37 cellular contexts compared by ENCODE assay signal in genomic region chr17:11221196-11221595, GRCh38. TPM values are rescaled to one million over a fixed set of nuclear protein-coding genes. Genes with fewer than 3 reads are reported as not detected.
"Had no signal": no experiment of that assay in that cellular context is flagged by ENCODE, and none has a peak within 500 bp of the region (broad histone marks: within the 10 kb centered on the region; RNA-seq: fewer than 3 reads in every experiment).

No MANE protein-coding gene starts in this region.

- H3K27me3 Mint-ChIP-seq: activated CD4-positive, alpha-beta memory T cell treated with anti-CD3 and anti-CD28 coated beads, Interleukin-2, amount 10 ng/mL, durations not matched to agents 7 days and 5 days; activated CD4-positive, alpha-beta T cell treated with anti-CD3 and anti-CD28 coated beads, Interleukin-2, amount 10 ng/mL, durations not matched to agents 7 days and 5 days; activated CD8-positive, alpha-beta memory T cell treated with anti-CD3 and anti-CD28 coated beads, Interleukin-2, amount 10 ng/mL, durations not matched to agents 7 days and 5 days; activated naive CD4-positive, alpha-beta T cell treated with anti-CD3 and anti-CD28 coated beads, Interleukin-2, amount 10 ng/mL, durations not matched to agents 7 days and 5 days; activated naive CD8-positive, alpha-beta T cell treated with anti-CD3 and anti-CD28 coated beads, Interleukin-2, amount 10 ng/mL, durations not matched to agents 7 days and 5 days; activated naive CD8-positive, alpha-beta T cell treated with anti-CD3 and anti-CD28 coated beads, Interleukin-2, amount 50 U/mL, for 24 hours; activated T-cell treated with anti-CD3 and anti-CD28 coated beads, Interleukin-2, amount 50 U/mL, for 24 hours had no signal

- H3K27ac Mint-ChIP-seq: activated CD4-positive, alpha-beta memory T cell treated with anti-CD3 and anti-CD28 coated beads, Interleukin-2, amount 10 ng/mL, durations not matched to agents 7 days and 5 days; activated CD4-positive, alpha-beta T cell treated with anti-CD3 and anti-CD28 coated beads for 36 hours; activated CD4-positive, alpha-beta T cell treated with anti-CD3 and anti-CD28 coated beads, Interleukin-2, amount 10 ng/mL, durations not matched to agents 7 days and 5 days; activated CD8-positive, alpha-beta memory T cell treated with anti-CD3 and anti-CD28 coated beads, Interleukin-2, amount 10 ng/mL, durations not matched to agents 7 days and 5 days; activated CD8-positive, alpha-beta T cell treated with anti-CD3 and anti-CD28 coated beads, Interleukin-2, amount 10 ng/mL, durations not matched to agents 7 days and 5 days; activated naive CD4-positive, alpha-beta T cell treated with anti-CD3 and anti-CD28 coated beads, Interleukin-2, amount 10 ng/mL, durations not matched to agents 7 days and 5 days; activated naive CD4-positive, alpha-beta T cell treated with anti-CD3 and anti-CD28 coated beads, Interleukin-2, amount 50 U/mL, for 24 hours; activated naive CD8-positive, alpha-beta T cell; activated naive CD8-positive, alpha-beta T cell treated with anti-CD3 and anti-CD28 coated beads, Interleukin-2, amount 10 ng/mL, durations not matched to agents 7 days and 5 days; activated naive CD8-positive, alpha-beta T cell treated with anti-CD3 and anti-CD28 coated beads, Interleukin-2, amount 50 U/mL, for 24 hours; activated T-cell treated with anti-CD3 and anti-CD28 coated beads, Interleukin-2, amount 50 U/mL, for 24 hours; activated T-helper 2 cell treated with anti-CD3 and anti-CD28 coated beads, Interferon-gamma antibody, Interleukin-2, Interleukin-4, amounts not matched to agents 10 μg/mL and 5 μg/mL and 100 μg/mL, durations not matched to agents 14 hours and 24 hours and 36 hours; T-helper 1 cell treated with Interleukin-12 subunit alpha and Interleukin-12 subunit beta and Interleukin-4 antibody, amounts not matched to agents 30 μg/mL and 1 μg/mL, for 36 hours; T-helper 2 cell treated with Interferon-gamma antibody and Interleukin-4, amounts not matched to agents 5 μg/mL and 100 μg/mL, for 36 hours; WTC11 had no signal

- H3K36me3 ChIP-seq: brain microvascular endothelial cell, breast epithelium, WERI-Rb-1 had no signal

- H3K4me1 ChIP-seq: body of pancreas, breast epithelium had no signal

- H3K27me3 ChIP-seq: body of pancreas, brain microvascular endothelial cell had no signal

- H3K9me3 ChIP-seq: body of pancreas, breast epithelium had no signal

- H3K4me3 ChIP-seq: body of pancreas, breast epithelium had no signal

- DNase-seq: activated CD4-positive, alpha-beta memory T cell treated with anti-CD3 and anti-CD28 coated beads, Interleukin-2, amount 10 ng/mL, durations not matched to agents 7 days and 5 days; activated CD4-positive, alpha-beta T cell treated with anti-CD3 and anti-CD28 coated beads for 1 hour; activated CD4-positive, alpha-beta T cell treated with anti-CD3 and anti-CD28 coated beads for 36 hours; activated CD4-positive, alpha-beta T cell treated with anti-CD3 and anti-CD28 coated beads for 48 hours; activated CD4-positive, alpha-beta T cell treated with anti-CD3 and anti-CD28 coated beads, Interleukin-2, amount 10 ng/mL, durations not matched to agents 7 days and 5 days; activated CD4-positive, alpha-beta T cell treated with anti-CD3 and anti-CD28 coated beads, Interleukin-2, amount 50 U/mL, for 48 hours; activated CD4-positive, CD25-positive, alpha-beta regulatory T cell; activated CD8-positive, alpha-beta memory T cell treated with anti-CD3 and anti-CD28 coated beads for 24 hours; activated CD8-positive, alpha-beta memory T cell treated with anti-CD3 and anti-CD28 coated beads, Interleukin-2, amount 10 ng/mL, durations not matched to agents 7 days and 5 days; activated CD8-positive, alpha-beta memory T cell treated with anti-CD3 and anti-CD28 coated beads, Interleukin-2, amount 50 U/mL, for 48 hours; activated CD8-positive, alpha-beta T cell treated with anti-CD3 and anti-CD28 coated beads, Interleukin-2, amount 10 ng/mL, durations not matched to agents 7 days and 5 days; activated effector memory CD4-positive, alpha-beta T cell treated with Interleukin-2 at 50 U/mL for 16 hours; activated gamma-delta T cell; activated naive CD4-positive, alpha-beta T cell treated with anti-CD3 and anti-CD28 coated beads, Interleukin-2, amount 10 ng/mL, durations not matched to agents 7 days and 5 days; activated naive CD4-positive, alpha-beta T cell treated with Interleukin-2 at 50 U/mL for 16 hours; activated naive CD8-positive, alpha-beta T cell treated with anti-CD3 and anti-CD28 coated beads, Interleukin-2, amount 10 ng/mL, durations not matched to agents 7 days and 5 days; activated naive CD8-positive, alpha-beta T cell treated with anti-CD3 and anti-CD28 coated beads, Interleukin-2, amount 50 U/mL, for 24 hours; activated T-cell treated with anti-CD3 and anti-CD28 coated beads, Interleukin-2, amount 50 U/mL, for 24 hours; activated T-cell treated with anti-CD3 and anti-CD28 coated beads, Interleukin-2, amount 50 U/mL, for 48 hours; amygdala; anterior cingulate cortex; body of pancreas; brain microvascular endothelial cell; central memory CD4-positive, alpha-beta T cell; T-helper 1 cell; T-helper 2 cell; T-helper 9 cell; WERI-Rb-1 had no signal

- H3K4me1 Mint-ChIP-seq: activated CD4-positive, alpha-beta memory T cell treated with anti-CD3 and anti-CD28 coated beads, Interleukin-2, amount 10 ng/mL, durations not matched to agents 7 days and 5 days; activated CD4-positive, alpha-beta T cell treated with anti-CD3 and anti-CD28 coated beads for 36 hours; activated CD4-positive, alpha-beta T cell treated with anti-CD3 and anti-CD28 coated beads, Interleukin-2, amount 10 ng/mL, durations not matched to agents 7 days and 5 days; activated CD8-positive, alpha-beta memory T cell treated with anti-CD3 and anti-CD28 coated beads, Interleukin-2, amount 10 ng/mL, durations not matched to agents 7 days and 5 days; activated naive CD4-positive, alpha-beta T cell treated with anti-CD3 and anti-CD28 coated beads, Interleukin-2, amount 10 ng/mL, durations not matched to agents 7 days and 5 days; activated naive CD4-positive, alpha-beta T cell treated with anti-CD3 and anti-CD28 coated beads, Interleukin-2, amount 50 U/mL, for 24 hours; activated naive CD8-positive, alpha-beta T cell treated with anti-CD3 and anti-CD28 coated beads, Interleukin-2, amount 10 ng/mL, durations not matched to agents 7 days and 5 days; activated naive CD8-positive, alpha-beta T cell treated with anti-CD3 and anti-CD28 coated beads, Interleukin-2, amount 50 U/mL, for 24 hours; WTC11 had no signal

- H3K9me3 Mint-ChIP-seq: activated naive CD4-positive, alpha-beta T cell treated with anti-CD3 and anti-CD28 coated beads, Interleukin-2, amount 50 U/mL, for 24 hours had no signal

- H3K27ac ChIP-seq: body of pancreas, brain microvascular endothelial cell, breast epithelium, WERI-Rb-1 had no signal

- H3K4me3 Mint-ChIP-seq: activated CD4-positive, alpha-beta memory T cell treated with anti-CD3 and anti-CD28 coated beads, Interleukin-2, amount 10 ng/mL, durations not matched to agents 7 days and 5 days; activated CD4-positive, alpha-beta T cell treated with anti-CD3 and anti-CD28 coated beads for 36 hours; activated CD4-positive, alpha-beta T cell treated with anti-CD3 and anti-CD28 coated beads, Interleukin-2, amount 10 ng/mL, durations not matched to agents 7 days and 5 days; activated CD8-positive, alpha-beta memory T cell treated with anti-CD3 and anti-CD28 coated beads, Interleukin-2, amount 10 ng/mL, durations not matched to agents 7 days and 5 days; activated CD8-positive, alpha-beta T cell treated with anti-CD3 and anti-CD28 coated beads, Interleukin-2, amount 10 ng/mL, durations not matched to agents 7 days and 5 days; activated naive CD4-positive, alpha-beta T cell treated with anti-CD3 and anti-CD28 coated beads, Interleukin-2, amount 10 ng/mL, durations not matched to agents 7 days and 5 days; activated naive CD4-positive, alpha-beta T cell treated with anti-CD3 and anti-CD28 coated beads, Interleukin-2, amount 50 U/mL, for 24 hours; activated naive CD8-positive, alpha-beta T cell; activated naive CD8-positive, alpha-beta T cell treated with anti-CD3 and anti-CD28 coated beads, Interleukin-2, amount 10 ng/mL, durations not matched to agents 7 days and 5 days; activated naive CD8-positive, alpha-beta T cell treated with anti-CD3 and anti-CD28 coated beads, Interleukin-2, amount 50 U/mL, for 24 hours; activated T-cell treated with anti-CD3 and anti-CD28 coated beads, Interleukin-2, amount 50 U/mL, for 24 hours; T-helper 1 cell treated with Interleukin-12 subunit alpha and Interleukin-12 subunit beta and Interleukin-4 antibody, amounts not matched to agents 30 μg/mL and 1 μg/mL, for 36 hours; T-helper 2 cell treated with Interferon-gamma antibody and Interleukin-4, amounts not matched to agents 5 μg/mL and 100 μg/mL, for 36 hours; WTC11 had no signal

- ATAC-seq: activated CD4-positive, alpha-beta T cell treated with anti-CD3 and anti-CD28 coated beads for 36 hours; activated CD4-positive, CD25-positive, alpha-beta regulatory T cell treated with anti-CD3 and anti-CD28 coated beads, Interleukin-2, amount 50 U/mL, for 24 hours; activated CD8-positive, alpha-beta memory T cell treated with anti-CD3 and anti-CD28 coated beads, Interleukin-2, amount 10 ng/mL, durations not matched to agents 7 days and 5 days; activated CD8-positive, alpha-beta T cell treated with anti-CD3 and anti-CD28 coated beads, Interleukin-2, amount 10 ng/mL, durations not matched to agents 7 days and 5 days; activated naive CD8-positive, alpha-beta T cell treated with anti-CD3 and anti-CD28 coated beads, Interleukin-2, amount 50 U/mL, for 24 hours; body of pancreas; WTC11 had no signal

- H3K36me3 Mint-ChIP-seq: activated CD8-positive, alpha-beta memory T cell treated with anti-CD3 and anti-CD28 coated beads, Interleukin-2, amount 10 ng/mL, durations not matched to agents 7 days and 5 days; activated naive CD4-positive, alpha-beta T cell treated with anti-CD3 and anti-CD28 coated beads, Interleukin-2, amount 10 ng/mL, durations not matched to agents 7 days and 5 days; activated naive CD4-positive, alpha-beta T cell treated with anti-CD3 and anti-CD28 coated beads, Interleukin-2, amount 50 U/mL, for 24 hours; activated naive CD8-positive, alpha-beta T cell; activated naive CD8-positive, alpha-beta T cell treated with anti-CD3 and anti-CD28 coated beads, Interleukin-2, amount 10 ng/mL, durations not matched to agents 7 days and 5 days had no signal

RNA-seq across cellular contexts. Expression of gene SHISA6, which starts 19.8 kb away (rescaled TPM):
- total RNA-seq: activated CD4-positive, alpha-beta memory T cell treated with anti-CD3 and anti-CD28 coated beads, Interleukin-2, amount 10 ng/mL, durations not matched to agents 7 days and 5 days; activated CD4-positive, alpha-beta T cell treated with anti-CD3 and anti-CD28 coated beads for 36 hours; activated CD4-positive, alpha-beta T cell treated with anti-CD3 and anti-CD28 coated beads, Interleukin-2, amount 10 ng/mL, durations not matched to agents 7 days and 5 days; activated CD8-positive, alpha-beta memory T cell treated with anti-CD3 and anti-CD28 coated beads, Interleukin-2, amount 10 ng/mL, durations not matched to agents 7 days and 5 days; activated CD8-positive, alpha-beta T cell treated with anti-CD3 and anti-CD28 coated beads, Interleukin-2, amount 10 ng/mL, durations not matched to agents 7 days and 5 days; activated naive CD8-positive, alpha-beta T cell treated with anti-CD3 and anti-CD28 coated beads, Interleukin-2, amount 10 ng/mL, durations not matched to agents 7 days and 5 days; activated T-helper 2 cell treated with anti-CD3 and anti-CD28 coated beads, Interferon-gamma antibody, Interleukin-2, Interleukin-4, amounts not matched to agents 10 μg/mL and 5 μg/mL and 100 μg/mL, durations not matched to agents 14 hours and 24 hours and 36 hours; astrocyte had no signal
